Comparison of ENCODE assay signal across 1 cellular context in genomic region chr22:21615731-21616130, GRCh38.
TF ChIP-seq lines count a peak whose summit lies in the region.

No MANE protein-coding gene starts in this region.

TF ChIP-seq in K562, 482 proteins besides CTCF, POLR2A, EP300 and RAD21 (continued from another document):
- TF ChIP-seq THRA (IDR thresholded peaks at IDR 0.05) (no peak), PKNOX1 (IDR thresholded peaks at IDR 0.05) (no peak), TCF15 (CRISPR knock-in tag; IDR thresholded peaks at IDR 0.05) (no peak), HMGN3 (IDR thresholded peaks at IDR 0.05; ENCODE audit: borderline replicate concordance, extremely low read depth, insufficient read length, low read depth, low read length) (no peak), ZBTB11 (CRISPR knock-in tag; IDR thresholded peaks at IDR 0.05) (peak in 1 of 3 experiments; percentile 36; a peak in 1 of 6 replicates), ZNF175 (CRISPR knock-in tag; IDR thresholded peaks at IDR 0.05; ENCODE audit: low read depth) (no peak), ZNF436 (CRISPR knock-in tag; IDR thresholded peaks at IDR 0.05) (no peak), STAT6 (CRISPR knock-in tag; IDR thresholded peaks at IDR 0.05) (peak; percentile 60; the same call in 1 of the 2 replicates), ZNF197 (CRISPR knock-in tag; IDR thresholded peaks at IDR 0.05; ENCODE audit: low read depth) (no peak), POLR2AphosphoS2 (IDR thresholded peaks at IDR 0.05; ENCODE audit: low read length) (peak; percentile 74; the same call in 1 of the 2 replicates), LARP7 (IDR thresholded peaks at IDR 0.05) (no peak), ZBTB9 (CRISPR knock-in tag; IDR thresholded peaks at IDR 0.05) (no peak)
TF ChIP-seq in K562: peak in this region for 14.
